In genomic region chr13:94617389-94618000, GRCh38 we compare ENCODE assay signal across 8 cellular contexts. TPM values are rescaled to one million over a fixed set of nuclear protein-coding genes. Genes with fewer than 3 reads are reported as not detected.
A peak's percentile ranks its signal among the peaks of the same experiment; 100 is the strongest.
DNase-seq lines count a peak whose midpoint lies in the region; ATAC-seq and TF ChIP-seq lines count a peak whose summit lies in the region.

No MANE protein-coding gene starts in this region.

- no peak overlapping the region for H2AFZ ChIP-seq in fibroblast of lung (ENCODE audit: low read length)

- H3K4me3 ChIP-seq in fibroblast of lung (replicated peaks in 1 of 4; ENCODE audit: control extremely low read depth in 1 of 4, insufficient read depth in 1 of 4, low read depth in 3 of 4, low read length in 4 of 4) (no peak overlapping the region), psoas muscle (no peak overlapping the region)

- ATAC-seq in HG03378 (IDR thresholded peaks at IDR 0.05; ENCODE audit: unreplicated experiment): peak; percentile 48
- ATAC-seq in psoas muscle: peak in 2 of 4 donors; percentile 59 to 77

- H3K4me1 ChIP-seq in fibroblast of lung (ENCODE audit: control insufficient read depth, extremely low read depth, insufficient read depth, low read length) (no peaks in the 10 kb centered on the region), psoas muscle (no peaks in the 10 kb centered on the region)

- DNase-seq in AML-193 (lab: John Stamatoyannopoulos, UW): peak; percentile 48 to 57
- DNase-seq in GM10248 (ENCODE audit: extremely low spot score): no peak
- DNase-seq in SK-N-DZ (ENCODE audit: low spot score): peak; percentile 17
- peak in 1 of 2 donors; percentile 47 for DNase-seq in fibroblast of lung (ENCODE audit: low read depth in 2 of 2)
- no peak for DNase-seq in psoas muscle
- no peak for DNase-seq in KG1 (lab: John Stamatoyannopoulos, UW)
- DNase-seq in NCI-H226: no peak

- intact Hi-C loops in psoas muscle (cut with DNase I): loop anchor here in 1 of 2 donors (5.0 kb wide), 1 partner anchor 185 kb away; no protein-coding TSS in a partner anchor

- H3K36me3 ChIP-seq in fibroblast of lung (ENCODE audit: control insufficient read depth, insufficient read depth, low read length) (peaks cover 2% of the 10 kb centered on the region), psoas muscle (ENCODE audit: insufficient read depth in 1 of 2, low read depth in 1 of 2) (peaks cover 3 to 13% of the 10 kb centered on the region in 2 donors)

- no peak overlapping the region for H3K4me2 ChIP-seq in fibroblast of lung (ENCODE audit: extremely low read depth, insufficient read depth, low read length)

- H4K20me1 ChIP-seq in fibroblast of lung (ENCODE audit: control insufficient read depth, extremely low read depth, insufficient read depth, low read length): peaks cover 2% of the 10 kb centered on the region

- CTCF ChIA-PET in GM10248 (lab: Yijun Ruan, JAX): interaction anchor here (0.7 to 10.0 kb wide), 25 partner anchors 8 to 861 kb away, joined by 3 to 137 read pairs (median 4); partner anchors contain the start of genes GPR180 and TGDS

- no peak overlapping the region for H3K9ac ChIP-seq in fibroblast of lung (ENCODE audit: insufficient read depth, low read length)

- no peaks in the 10 kb centered on the region for H3K27me3 ChIP-seq in fibroblast of lung (ENCODE audit: control insufficient read depth, insufficient read depth, low read length)
- no peaks in the 10 kb centered on the region for H3K27me3 ChIP-seq in psoas muscle (ENCODE audit: insufficient read depth in 3 of 3, low read length in 2 of 3)

- TF ChIP-seq CTCF in GM10248 (IDR thresholded peaks at IDR 0.05; ENCODE audit: control extremely low read depth, extremely low read depth, low read depth, missing control alignments): peak; percentile 54
- peak; percentile 47 to 63 for TF ChIP-seq CTCF in fibroblast of lung (conservative IDR thresholded peaks at IDR 0.05 in 1 of 2, IDR thresholded peaks at IDR 0.05 in 1 of 2; ENCODE audit: low read depth in 1 of 2, low read length in 2 of 2)
- TF ChIP-seq CTCF in psoas muscle (IDR thresholded peaks at IDR 0.05): peak; percentile 66

- 60 to 61% (median 60%) methylated on average over 4 of the region's 4 CpGs for WGBS in psoas muscle, 3 donors

- no peaks in the 10 kb centered on the region for H3K9me3 ChIP-seq in fibroblast of lung (ENCODE audit: control insufficient read depth, insufficient read depth, low read depth, low read length)
- no peaks in the 10 kb centered on the region for H3K9me3 ChIP-seq in psoas muscle

- no peaks in the 10 kb centered on the region for H3K79me2 ChIP-seq in fibroblast of lung (ENCODE audit: control insufficient read depth, insufficient read depth, low read length)

- no peak overlapping the region for H3K27ac ChIP-seq in fibroblast of lung (ENCODE audit: insufficient read depth, low read length)
- H3K27ac ChIP-seq in psoas muscle: no peak overlapping the region

- POLR2A ChIA-PET in GM10248 (lab: Yijun Ruan, JAX): interaction anchor here (0.7 kb wide), 1 partner anchor 15 kb away, joined by 4 read pairs; the partner anchor contains the start of gene GPR180

RNA-seq across cellular contexts. Expression of gene GPR180, which starts 15.8 kb away (rescaled TPM):
- 3.9 and 5.0 TPM in 2 replicates for polyA plus RNA-seq in SK-N-DZ (2014; cell fraction: cytosol; rRNA removed)
- 6.5 and 7.1 TPM in 2 replicates for polyA plus RNA-seq in SK-N-DZ (2014; cell fraction: nucleus; rRNA removed)
- 10.3 and 12.1 TPM in 2 replicates for total RNA-seq in fibroblast of lung
- 7.9 and 9.0 TPM in 2 replicates for polyA plus RNA-seq in fibroblast of lung
- 4.6 and 4.7 TPM in 2 replicates for polyA plus RNA-seq in fibroblast of lung (2012)
- 1.2 and 1.6 TPM in 2 replicates for polyA minus RNA-seq in fibroblast of lung (ENCODE audit: low replicate concordance)
- 1 to 10 TPM; 3.6 to 4.2 (median 4.2) TPM for total RNA-seq in psoas muscle
- polyA plus RNA-seq in psoas muscle: 1 to 10 TPM; 1.6 to 4.0 (median 3.4) TPM

RNA-seq across cellular contexts. Expression of gene TGDS, which starts 21.5 kb away (rescaled TPM):
- 14.2 and 19.3 TPM in 2 replicates for polyA plus RNA-seq in SK-N-DZ (2014; cell fraction: cytosol; rRNA removed)
- polyA plus RNA-seq in SK-N-DZ (2014; cell fraction: nucleus; rRNA removed): 17.6 and 21.8 TPM in 2 replicates
- total RNA-seq in fibroblast of lung: 10.3 and 13.4 TPM in 2 replicates
- 14.4 and 15.2 TPM in 2 replicates for polyA plus RNA-seq in fibroblast of lung
- 7.0 and 7.2 TPM in 2 replicates for polyA plus RNA-seq in fibroblast of lung (2012)
- 1.8 TPM in 1 of 2 replicates, not detected in the other for polyA minus RNA-seq in fibroblast of lung (ENCODE audit: low replicate concordance)
- 1 to 10 TPM; 3.1 to 3.8 (median 3.3) TPM for total RNA-seq in psoas muscle
- 1 to 10 TPM; 2.4 to 6.2 (median 4.5) TPM for polyA plus RNA-seq in psoas muscle

Comparison
In these comparisons a context has a peak if more than half of its experiments do, and no peak if none do; other contexts are left out.
1. DNase-seq: peak in AML-193 (2 of 2) and SK-N-DZ (single experiment); none in GM10248 (single experiment), psoas muscle (0 of 2), KG1 (single experiment) and NCI-H226 (single experiment).
2. Peak in every context shown above with its lines, with median percentiles within 50 percentile points of each other: CTCF ChIP-seq.